In the genomic region with DNA sequence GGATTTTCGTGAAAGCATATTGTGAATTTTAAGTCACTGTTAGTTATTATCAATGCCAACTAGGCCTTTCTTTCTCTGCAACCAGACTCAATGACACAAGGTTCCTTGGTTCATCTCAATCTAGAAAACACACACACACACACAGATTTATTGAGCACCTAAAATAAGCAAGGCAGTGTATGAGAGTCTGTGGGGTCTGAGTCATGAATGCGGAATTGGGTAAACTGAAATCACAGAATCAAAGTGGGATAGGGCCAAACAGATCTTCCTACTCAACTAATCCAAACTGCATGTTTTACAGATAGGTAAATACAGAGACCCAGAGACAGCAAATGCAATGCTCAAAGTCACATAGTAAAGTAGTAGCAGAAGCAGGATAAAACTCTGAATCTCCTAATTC, we compare ENCODE assay signal across 21 cellular contexts. TPM values are rescaled to one million over a fixed set of nuclear protein-coding genes. Genes with fewer than 3 reads are reported as not detected.
DNase-seq lines count a peak whose midpoint lies in the region; FAIRE-seq and TF ChIP-seq lines count a peak whose summit lies in the region.
"Had no signal": no experiment of that assay in that cellular context is flagged by ENCODE, and none has a peak within 500 bp of the region (broad histone marks: within the 10 kb centered on the region; RNA-seq: fewer than 3 reads in every experiment).

No MANE protein-coding gene starts in this region.

- intact Hi-C loops in colonic mucosa (cut with DNase I): no loop called here

- DNase-seq in EH (ENCODE audit: low read depth) (peak; percentile 74), HS-27A (ENCODE audit: low read depth) (peak; percentile 55), astrocyte (ENCODE audit: low read depth) (peak; percentile 20), iris pigment epithelial cell (ENCODE audit: low read depth) (peak; percentile 39), GF-D8 (lab: John Stamatoyannopoulos, UW) (no peak), immature natural killer cell (no peak), colonic mucosa (no peak), AG08395 (ENCODE audit: low spot score) (no peak)
- DNase-seq: Caco-2; CD4-positive, alpha-beta T cell; Kasumi-1; MM.1S; NCI-H1105; NCI-H2081 treated with DMSO at 0.1 percent for 48 hours; NCI-H510A; NCI-H774; OCI-M1; RPMI8226; SHP77 treated with DMSO at 0.1 percent for 48 hours had no signal

- no peaks in the 10 kb centered on the region for H3K27me3 Mint-ChIP-seq in astrocyte (ENCODE audit: low read depth, unreplicated experiment)
- peaks cover 2 to 5% (median 3%) of the 10 kb centered on the region in 3 donors for H3K27me3 Mint-ChIP-seq in immature natural killer cell (ENCODE audit: low read depth in 3 of 3)

- H3K9ac ChIP-seq in astrocyte (ENCODE audit: low read length): no peak overlapping the region
- H3K9ac ChIP-seq in colonic mucosa (ENCODE audit: low read depth in 2 of 2, low read length in 2 of 2): no peak overlapping the region

- H3K4me1 Mint-ChIP-seq in astrocyte (ENCODE audit: low read depth, unreplicated experiment) (peaks cover 13% of the 10 kb centered on the region), immature natural killer cell (no peaks in the 10 kb centered on the region)
- H3K4me1 Mint-ChIP-seq: IgD-negative memory B cell had no signal

- H3K4me3 ChIP-seq in astrocyte (ENCODE audit: insufficient read depth, low read depth, low read length) (no peak overlapping the region), colonic mucosa (no peak overlapping the region)

- no peaks in the 10 kb centered on the region for H4K20me1 ChIP-seq in astrocyte (ENCODE audit: insufficient read depth, low read length)

- H3K9me3 ChIP-seq in astrocyte (ENCODE audit: insufficient read depth, low read depth, low read length): no peaks in the 10 kb centered on the region
- no peaks in the 10 kb centered on the region for H3K9me3 ChIP-seq in colonic mucosa
- H3K9me3 ChIP-seq: Caco-2 had no signal

- no peak overlapping the region for H2AFZ ChIP-seq in astrocyte (ENCODE audit: low read depth, low read length)

- H3K9me3 Mint-ChIP-seq in astrocyte (ENCODE audit: unreplicated experiment) (no peaks in the 10 kb centered on the region), immature natural killer cell (no peaks in the 10 kb centered on the region)
- H3K9me3 Mint-ChIP-seq: CD4-positive, alpha-beta T cell; IgD-negative memory B cell had no signal

- H3K27ac Mint-ChIP-seq in astrocyte (ENCODE audit: unreplicated experiment) (peak overlapping the region; percentile 23), immature natural killer cell (no peak overlapping the region)
- H3K27ac Mint-ChIP-seq: CD4-positive, alpha-beta T cell; IgD-negative memory B cell had no signal

- H3K27ac ChIP-seq in astrocyte (ENCODE audit: low read depth, low read length): no peak overlapping the region
- no peak overlapping the region for H3K27ac ChIP-seq in colonic mucosa

- no peaks in the 10 kb centered on the region for H3K27me3 ChIP-seq in astrocyte (ENCODE audit: insufficient read depth, low read length)
- no peaks in the 10 kb centered on the region for H3K27me3 ChIP-seq in colonic mucosa

- H3K79me2 ChIP-seq in astrocyte (ENCODE audit: insufficient read depth, low read length): no peaks in the 10 kb centered on the region

- H3K36me3 Mint-ChIP-seq in astrocyte (ENCODE audit: low read depth, unreplicated experiment) (peaks cover 12% of the 10 kb centered on the region), immature natural killer cell (no peaks in the 10 kb centered on the region)
- H3K36me3 Mint-ChIP-seq: IgD-negative memory B cell had no signal

- FAIRE-seq in astrocyte (lab: Jason Lieb, UNC): no peak
- FAIRE-seq: H54 had no signal

- TF ChIP-seq CTCF in astrocyte (IDR thresholded peaks at IDR 0.05; ENCODE audit: insufficient read depth, low read depth, low read length) (no peak), colonic mucosa (IDR thresholded peaks at IDR 0.05) (no peak)

- H3K4me1 ChIP-seq in astrocyte (ENCODE audit: insufficient read depth, low read length) (peaks cover 22% of the 10 kb centered on the region), colonic mucosa (no peaks in the 10 kb centered on the region)
- H3K4me1 ChIP-seq: Caco-2 had no signal

- H3K36me3 ChIP-seq in astrocyte (ENCODE audit: insufficient read depth, low read length) (no peaks in the 10 kb centered on the region), colonic mucosa (no peaks in the 10 kb centered on the region)

- H3K4me3 Mint-ChIP-seq in astrocyte (ENCODE audit: unreplicated experiment) (no peak overlapping the region), immature natural killer cell (no peak overlapping the region)
- H3K4me3 Mint-ChIP-seq: CD4-positive, alpha-beta T cell; IgD-negative memory B cell had no signal

- H3K4me2 ChIP-seq in astrocyte (ENCODE audit: low read length): peak overlapping the region; percentile 15

RNA-seq across cellular contexts. Expression of gene NRDC, which starts 48.5 kb away (rescaled TPM):
- 150 and 170 TPM in 2 replicates for total RNA-seq in astrocyte
- 100 to 1,000 TPM in 1 of 3 donors, 10 to 100 TPM in 2; 66.2 to 101 (median 82.2) TPM for polyA plus RNA-seq in immature natural killer cell
- total RNA-seq in colonic mucosa: 100 to 1,000 TPM in 1 of 2 donors, 10 to 100 TPM in 1; 89.0 to 108 TPM

Comparison
In these comparisons a context has a peak if more than half of its experiments do, and no peak if none do; other contexts are left out.
1. DNase-seq: peak in EH (single experiment), HS-27A (single experiment), astrocyte (single experiment) and iris pigment epithelial cell (single experiment); none in GF-D8 (single experiment), immature natural killer cell (0 of 3), colonic mucosa (single experiment) and AG08395 (single experiment).